ENCODE assay signal across 8 cellular contexts in genomic region chr1:151254217-151255213, GRCh38. TPM values are rescaled to one million over a fixed set of nuclear protein-coding genes. Genes with fewer than 3 reads are reported as not detected.
A peak's percentile ranks its signal among the peaks of the same experiment; 100 is the strongest.
DNase-seq lines count a peak whose midpoint lies in the region; ATAC-seq and TF ChIP-seq lines count a peak whose summit lies in the region.

Gene PSMD4 (plus strand): TSS chr1:151254734. CDS start chr1:151254783, 49 bp downstream.

- peak; percentile 96 for DNase-seq in NCI-H748 treated with DMSO at 0.1 percent for 48 hours (lab: John Stamatoyannopoulos, UW)
- DNase-seq in activated CD4-positive, alpha-beta T cell treated with anti-CD3 and anti-CD28 coated beads, Interleukin-2, amount 50 U/mL, for 24 hours (ENCODE audit: low read depth in 1 of 2, low spot score in 1 of 2) = peak; percentile 80 to 93
- peak; percentile 99 for DNase-seq in dermis blood vessel endothelial cell
- DNase-seq in left lung = peak; percentile 93 to 95
- peak; percentile 85 to 88 for DNase-seq in stimulated activated CD4-positive, alpha-beta T cell treated with anti-CD3 and anti-CD28 coated beads, Interleukin-2, amount 100 ng/mL, for 48 hours

- peak within 1 kb of the TSS; percentile 77 to 97 (median 91) for H3K4me2 ChIP-seq in BLaER1 treated with 17β-estradiol and CSF1 and Interleukin-3, amounts not matched to agents 10 nM and 100 nM

- TF ChIP-seq CTCF in left lung (IDR thresholded peaks at IDR 0.05) = no peak

- H3K9me3 ChIP-seq in BLaER1 treated with 17β-estradiol and CSF1 and Interleukin-3, amounts not matched to agents 10 nM and 100 nM (replicated peaks in 1 of 11) = no peaks in the 10 kb centered on the region
- no peaks in the 10 kb centered on the region for H3K9me3 ChIP-seq in left lung

- peaks cover 10 to 27% (median 16%) of the 10 kb centered on the region in 10 experiments for H3K4me1 ChIP-seq in BLaER1 treated with 17β-estradiol and CSF1 and Interleukin-3, amounts not matched to agents 10 nM and 100 nM
- peaks cover 11 to 23% of the 10 kb centered on the region in 2 donors for H3K4me1 ChIP-seq in left lung

- H3K36me3 ChIP-seq in BLaER1 treated with 17β-estradiol and CSF1 and Interleukin-3, amounts not matched to agents 10 nM and 100 nM = peaks cover 14 to 43% (median 28%) of the 10 kb centered on the region in 11 experiments; a peak in 20 of 22 replicates
- peaks cover 0 to 6% of the 10 kb centered on the region in 2 donors for H3K36me3 ChIP-seq in left lung

- H4K20me1 ChIP-seq in BLaER1 treated with 17β-estradiol and CSF1 and Interleukin-3, amounts not matched to agents 10 nM and 100 nM = peaks cover 0 to 31% (median 20%) of the 10 kb centered on the region in 11 experiments; a peak in 14 of 22 replicates

- no peaks in the 10 kb centered on the region for H3K27me3 ChIP-seq in BLaER1 treated with 17β-estradiol and CSF1 and Interleukin-3, amounts not matched to agents 10 nM and 100 nM
- no peaks in the 10 kb centered on the region for H3K27me3 ChIP-seq in left lung

- peak within 1 kb of the TSS; percentile 79 to 96 (median 94) for H3K27ac ChIP-seq in BLaER1 treated with 17β-estradiol and CSF1 and Interleukin-3, amounts not matched to agents 10 nM and 100 nM
- peak within 1 kb of the TSS; percentile 81 to 97 for H3K27ac ChIP-seq in left lung

- H3K9ac ChIP-seq in BLaER1 treated with 17β-estradiol and CSF1 and Interleukin-3, amounts not matched to agents 10 nM and 100 nM = peak within 1 kb of the TSS; percentile 90 to 98 (median 94)

- ATAC-seq in GM19351 (IDR thresholded peaks at IDR 0.05; ENCODE audit: unreplicated experiment) (peak; percentile 90), HG03521 (IDR thresholded peaks at IDR 0.05; ENCODE audit: unreplicated experiment) (peak; percentile 84), left lung (peak; percentile 98)

- H3K4me3 ChIP-seq in BLaER1 treated with 17β-estradiol and CSF1 and Interleukin-3, amounts not matched to agents 10 nM and 100 nM = peak within 1 kb of the TSS; percentile 68 to 92 (median 82)
- peak within 1 kb of the TSS; percentile 95 for H3K4me3 ChIP-seq in left lung

- intact Hi-C loops in left lung (cut with DNase I) = loop anchor here in 1 of 2 donors (10.0 kb wide), 1 partner anchor 60 kb away; the partner anchor contains the start of genes PIP5K1A and VPS72

RNA-seq across cellular contexts. Expression of gene PSMD4, which starts in this region (rescaled TPM):
- total RNA-seq in dermis blood vessel endothelial cell = 231 and 242 TPM in 2 replicates
- 100 to 1,000 TPM; 104 to 153 TPM for total RNA-seq in left lung

Comparison
In these comparisons a context has a peak if more than half of its experiments do, and no peak if none do; other contexts are left out.
1. Peak in every context shown above with its lines: DNase-seq, ATAC-seq, H3K4me3 ChIP-seq and H3K27ac ChIP-seq.